Comparison of ENCODE assay signal across 8 cellular contexts in genomic region chr1:78474092-78474491, GRCh38. TPM values are rescaled to one million over a fixed set of nuclear protein-coding genes. Genes with fewer than 3 reads are reported as not detected.
"Had no signal": no experiment of that assay in that cellular context is flagged by ENCODE, and none has a peak within 500 bp of the region (broad histone marks: within the 10 kb centered on the region; RNA-seq: fewer than 3 reads in every experiment).

No MANE protein-coding gene starts in this region.

- DNase-seq: GM23248, GOT3, H7, HCEC 1CT, KBM-7 had no signal

- H3K27ac ChIP-seq: GM23248 had no signal

- H3K36me3 Mint-ChIP-seq: IgD-negative memory B cell had no signal

- H3K9ac ChIP-seq: GM23248 had no signal

- H3K27ac Mint-ChIP-seq: IgD-negative memory B cell had no signal

- H3K4me1 Mint-ChIP-seq: IgD-negative memory B cell had no signal

- H3K4me3 Mint-ChIP-seq: IgD-negative memory B cell had no signal

- H3K4me3 ChIP-seq: GM23248 had no signal

- H2AFZ ChIP-seq: GM23248 had no signal

- H3K27me3 Mint-ChIP-seq: IgD-negative memory B cell had no signal

- FAIRE-seq: HTR-8/SVneo had no signal

RNA-seq across cellular contexts. Expression of gene PTGFR, which starts 16.7 kb away (rescaled TPM):
- total RNA-seq: H7, HT-29 had no signal
- polyA plus RNA-seq: IgD-negative memory B cell had no signal
